In genomic region chr1:240115831-240116230, GRCh38 we compare ENCODE assay signal across 31 cellular contexts. TPM values are rescaled to one million over a fixed set of nuclear protein-coding genes. Genes with fewer than 3 reads are reported as not detected.
"Had no signal": no experiment of that assay in that cellular context is flagged by ENCODE, and none has a peak within 500 bp of the region (broad histone marks: within the 10 kb centered on the region; RNA-seq: fewer than 3 reads in every experiment).

No MANE protein-coding gene starts in this region.

- H3K27ac ChIP-seq: ascending aorta, breast epithelium, cardiac muscle cell, colonic mucosa, WERI-Rb-1 had no signal

- H3K4me3 ChIP-seq: ascending aorta, breast epithelium, cardiac muscle cell, colonic mucosa had no signal

- H3K27me3 ChIP-seq: ascending aorta, breast epithelium, cardiac muscle cell, colonic mucosa had no signal

- DNase-seq: activated CD4-positive, alpha-beta memory T cell treated with anti-CD3 and anti-CD28 coated beads, Interleukin-2, amount 10 ng/mL, durations not matched to agents 7 days and 5 days; activated CD4-positive, alpha-beta T cell treated with anti-CD3 and anti-CD28 coated beads for 36 hours; activated CD4-positive, alpha-beta T cell treated with anti-CD3 and anti-CD28 coated beads, Interleukin-2, amount 10 ng/mL, durations not matched to agents 24 days and 14 days; activated CD4-positive, alpha-beta T cell treated with anti-CD3 and anti-CD28 coated beads, Interleukin-2, amount 50 U/mL, for 4 hours; activated CD4-positive, CD25-positive, alpha-beta regulatory T cell; activated CD4-positive, CD25-positive, alpha-beta regulatory T cell treated with anti-CD3 and anti-CD28 coated beads, Interleukin-2, amount 50 U/mL, for 72 hours; activated CD8-positive, alpha-beta memory T cell treated with anti-CD3 and anti-CD28 coated beads, Interleukin-2, amount 50 U/mL, for 48 hours; activated gamma-delta T cell; activated naive CD4-positive, alpha-beta T cell; activated naive CD4-positive, alpha-beta T cell treated with anti-CD3 and anti-CD28 coated beads, Interleukin-2, amount 10 ng/mL, durations not matched to agents 7 days and 5 days; activated naive CD8-positive, alpha-beta T cell treated with anti-CD3 and anti-CD28 coated beads, Interleukin-2, amount 10 ng/mL, durations not matched to agents 7 days and 5 days; activated T-cell treated with anti-CD3 and anti-CD28 coated beads for 4 hours; activated T-cell treated with anti-CD3 and anti-CD28 coated beads, Interleukin-2, amount 50 U/mL, for 24 hours; activated T-cell treated with anti-CD3 and anti-CD28 coated beads, Interleukin-2, amount 50 U/mL, for 72 hours; central memory CD4-positive, alpha-beta T cell; cerebellar nuclear complex; colonic mucosa; effector memory CD4-positive, alpha-beta T cell; endodermal cell; foreskin fibroblast; head of caudate nucleus; T-helper 1 cell; T-helper 17 cell; T1000; WERI-Rb-1 had no signal

- H3K4me1 ChIP-seq: ascending aorta, breast epithelium, colonic mucosa had no signal

- H3K9me3 ChIP-seq: ascending aorta, breast epithelium, colonic mucosa had no signal

- H3K36me3 ChIP-seq: ascending aorta, breast epithelium, cardiac muscle cell, colonic mucosa had no signal

RNA-seq across cellular contexts. Expression of gene FMN2, which starts 24.1 kb away (rescaled TPM):
- total RNA-seq: activated CD4-positive, alpha-beta memory T cell treated with anti-CD3 and anti-CD28 coated beads, Interleukin-2, amount 10 ng/mL, durations not matched to agents 7 days and 5 days; activated CD4-positive, alpha-beta T cell treated with anti-CD3 and anti-CD28 coated beads for 36 hours; activated CD4-positive, alpha-beta T cell treated with anti-CD3 and anti-CD28 coated beads, Interleukin-2, amount 10 ng/mL, durations not matched to agents 24 days and 14 days; activated naive CD4-positive, alpha-beta T cell treated with anti-CD3 and anti-CD28 coated beads, Interleukin-2, amount 50 U/mL, for 72 hours; activated naive CD8-positive, alpha-beta T cell treated with anti-CD3 and anti-CD28 coated beads, Interleukin-2, amount 10 ng/mL, durations not matched to agents 7 days and 5 days; activated T-cell treated with anti-CD3 and anti-CD28 coated beads, Interleukin-2, amount 50 U/mL, for 72 hours; ascending aorta; dermis microvascular lymphatic vessel endothelial cell; esophagus mucosa; T-helper 17 cell had no signal
